11 cellular contexts compared by ENCODE assay signal in the genomic region with DNA sequence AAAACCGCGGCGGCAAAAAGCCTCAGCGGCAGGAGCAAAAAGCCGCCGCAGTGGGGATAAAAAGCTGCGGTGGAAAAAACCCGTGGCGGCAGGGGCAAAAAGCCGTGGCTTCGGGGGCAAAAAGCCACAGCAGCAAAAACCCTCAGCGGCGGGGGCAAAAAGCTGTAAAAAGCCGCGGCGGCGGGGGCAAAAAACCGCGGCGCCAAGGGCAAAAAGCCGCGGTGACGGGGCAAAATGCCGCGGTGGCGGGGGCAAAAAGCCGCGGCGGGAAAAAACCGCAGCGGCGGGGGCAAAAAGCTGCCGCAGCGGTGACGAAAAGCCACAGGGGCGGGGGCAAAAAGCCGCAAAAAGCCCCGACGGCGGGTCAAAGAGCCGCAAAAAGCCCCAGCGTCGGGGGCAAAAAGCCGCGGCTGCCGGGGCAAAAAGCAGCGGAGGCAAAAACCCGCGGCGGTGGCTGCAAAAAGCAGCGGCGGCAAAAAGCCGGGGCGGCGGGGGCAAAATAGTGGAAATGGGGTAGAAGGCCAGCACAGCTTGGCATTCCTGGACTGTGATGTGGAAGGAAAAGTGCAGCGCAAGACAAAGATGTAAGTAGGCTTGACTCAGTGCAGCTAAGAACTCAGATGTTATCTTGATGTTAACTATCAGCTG.
DNase-seq lines count a peak whose midpoint lies in the region; ATAC-seq and TF ChIP-seq lines count a peak whose summit lies in the region.
"Had no signal": no experiment of that assay in that cellular context is flagged by ENCODE, and none has a peak within 500 bp of the region (broad histone marks: within the 10 kb centered on the region; RNA-seq: fewer than 3 reads in every experiment).

No MANE protein-coding gene starts in this region.

- H3K4ac ChIP-seq in mesendoderm (ENCODE audit: low read depth, low read length), result no peak overlapping the region

- DNase-seq in stimulated activated naive CD8-positive, alpha-beta T cell treated with anti-CD3 and anti-CD28 coated beads, Interleukin-15, Interleukin-2, amounts not matched to agents 100 U/mL and 50 U/mL, for 24 hours, result peak; percentile 2
- DNase-seq in stimulated activated naive CD8-positive, alpha-beta T cell treated with anti-CD3 and anti-CD28 coated beads, Interleukin-15, amount 100 ng/mL, for 72 hours, result no peak
- DNase-seq in brain microvascular endothelial cell (peak; percentile 0), mesendoderm (peak; percentile 11), vagina (ENCODE audit: extremely low spot score in 2 of 2) (no peak), NCI-H748 treated with DMSO at 0.1 percent for 48 hours (lab: John Stamatoyannopoulos, UW) (no peak)
- DNase-seq: Caco-2; stimulated activated CD4-positive, alpha-beta T cell treated with anti-CD3 and anti-CD28 coated beads, Interleukin-2, amount 100 ng/mL, for 48 hours had no signal

- no peaks in the 10 kb centered on the region for H3K4me1 Mint-ChIP-seq in stimulated activated naive CD8-positive, alpha-beta T cell treated with anti-CD3 and anti-CD28 coated beads, Interleukin-15, amount 100 ng/mL, for 72 hours

- ATAC-seq in stimulated activated naive CD8-positive, alpha-beta T cell treated with anti-CD3 and anti-CD28 coated beads, Interleukin-15, Interleukin-2, amounts not matched to agents 100 U/mL and 50 U/mL, for 24 hours, result no peak
- no peak for ATAC-seq in stimulated activated naive CD8-positive, alpha-beta T cell treated with anti-CD3 and anti-CD28 coated beads, Interleukin-15, amount 100 ng/mL, for 72 hours
- ATAC-seq in HG02588 (IDR thresholded peaks at IDR 0.05; ENCODE audit: unreplicated experiment), result no peak
- ATAC-seq in HG03521 (IDR thresholded peaks at IDR 0.05; ENCODE audit: unreplicated experiment), result no peak

- H3K23ac ChIP-seq in mesendoderm (ENCODE audit: low read length), result no peak overlapping the region

- H3K4me3 ChIP-seq in brain microvascular endothelial cell (ENCODE audit: low read depth, low read length) (peak overlapping the region; percentile 17), mesendoderm (ENCODE audit: low read length) (no peak overlapping the region), vagina (peak overlapping the region; percentile 11 to 25)

- no peak overlapping the region for H3K4me3 Mint-ChIP-seq in stimulated activated naive CD8-positive, alpha-beta T cell treated with anti-CD3 and anti-CD28 coated beads, Interleukin-15, amount 100 ng/mL, for 72 hours

- H3K9me3 ChIP-seq in vagina, result no peaks in the 10 kb centered on the region
- H3K9me3 ChIP-seq: Caco-2 had no signal

- peak overlapping the region; percentile 97 for H3K18ac ChIP-seq in mesendoderm (ENCODE audit: low read length)

- intact Hi-C loops in vagina (cut with DNase I), result no loop called here

- no peak overlapping the region for H3K27ac Mint-ChIP-seq in stimulated activated naive CD8-positive, alpha-beta T cell treated with anti-CD3 and anti-CD28 coated beads, Interleukin-15, amount 100 ng/mL, for 72 hours

- H4K8ac ChIP-seq in mesendoderm (ENCODE audit: low read depth, low read length), result no peak overlapping the region

- no peak overlapping the region for H2AK5ac ChIP-seq in mesendoderm (ENCODE audit: low read length)

- no peak overlapping the region for H3K56ac ChIP-seq in mesendoderm (ENCODE audit: low read length)

- H3K4me2 ChIP-seq in mesendoderm (ENCODE audit: low read length), result no peak overlapping the region

- no peak overlapping the region for H3K9ac ChIP-seq in mesendoderm (ENCODE audit: low read length)

- no peak overlapping the region for H2BK120ac ChIP-seq in mesendoderm (ENCODE audit: low read depth, low read length)

- H2BK5ac ChIP-seq in mesendoderm (ENCODE audit: low read length), result no peak overlapping the region

- no peaks in the 10 kb centered on the region for H3K9me3 Mint-ChIP-seq in stimulated activated naive CD8-positive, alpha-beta T cell treated with anti-CD3 and anti-CD28 coated beads, Interleukin-15, amount 100 ng/mL, for 72 hours
- H3K9me3 Mint-ChIP-seq: activated T-helper 2 cell treated with anti-CD3 and anti-CD28 coated beads, Interferon-gamma antibody, Interleukin-2, Interleukin-4, amounts not matched to agents 10 μg/mL and 5 μg/mL and 100 μg/mL, durations not matched to agents 14 hours and 24 hours and 36 hours had no signal

- no peaks in the 10 kb centered on the region for H3K79me2 ChIP-seq in mesendoderm (ENCODE audit: control insufficient read depth, insufficient read depth, low read length)

- no CpG with 5 or more reads among the region's 56 CpGs for WGBS in mesendoderm (ENCODE audit: extremely low coverage, insufficient coverage, low lambda C conversion rate)

- H4K5ac ChIP-seq in mesendoderm (ENCODE audit: low read length), result no peak overlapping the region

- H2BK15ac ChIP-seq in mesendoderm (replicated peaks; ENCODE audit: low read depth), result no peak overlapping the region

- H3K79me1 ChIP-seq in mesendoderm (ENCODE audit: low read length), result no peaks in the 10 kb centered on the region

- H3K27ac ChIP-seq in brain microvascular endothelial cell, result no peak overlapping the region
- H3K27ac ChIP-seq in mesendoderm (ENCODE audit: low read depth, low read length), result no peak overlapping the region
- no peak overlapping the region for H3K27ac ChIP-seq in vagina

- H3K27me3 ChIP-seq in brain microvascular endothelial cell (replicated peaks), result peaks cover 6% of the 10 kb centered on the region
- peaks cover 7% of the 10 kb centered on the region for H3K27me3 ChIP-seq in mesendoderm (ENCODE audit: insufficient read depth, low read length, poor library complexity)
- H3K27me3 ChIP-seq in vagina, result peaks cover 4% of the 10 kb centered on the region

- H3K4me1 ChIP-seq in mesendoderm (ENCODE audit: control insufficient read depth, low read depth, low read length) (no peaks in the 10 kb centered on the region), vagina (peaks cover 7% of the 10 kb centered on the region)
- H3K4me1 ChIP-seq: Caco-2 had no signal

- H3K36me3 ChIP-seq in brain microvascular endothelial cell (replicated peaks) (no peaks in the 10 kb centered on the region), mesendoderm (ENCODE audit: control insufficient read depth, insufficient read depth, low read length) (no peaks in the 10 kb centered on the region), vagina (no peaks in the 10 kb centered on the region)

- no peak for TF ChIP-seq POLR2A in vagina (IDR thresholded peaks at IDR 0.05)

- TF ChIP-seq CTCF in brain microvascular endothelial cell (IDR thresholded peaks at IDR 0.05; ENCODE audit: low read depth, low read length, missing control alignments) (no peak), vagina (IDR thresholded peaks at IDR 0.05) (no peak)

- H3K27me3 Mint-ChIP-seq in stimulated activated naive CD8-positive, alpha-beta T cell treated with anti-CD3 and anti-CD28 coated beads, Interleukin-15, amount 100 ng/mL, for 72 hours, result peaks cover 47% of the 10 kb centered on the region

- in situ Hi-C loops in brain microvascular endothelial cell (cut with HindIII; ENCODE audit: low pct_ligation_motif_present, low sequenced_read_pairs), result no loop called here

Comparison
In these comparisons a context has a peak if more than half of its experiments do, and no peak if none do; other contexts are left out.
1. DNase-seq: peak in stimulated activated naive CD8-positive, alpha-beta T cell treated with anti-CD3 and anti-CD28 coated beads, Interleukin-15, Interleukin-2, amounts not matched to agents 100 U/mL and 50 U/mL, for 24 hours (single experiment), brain microvascular endothelial cell (single experiment) and mesendoderm (single experiment); none in stimulated activated naive CD8-positive, alpha-beta T cell treated with anti-CD3 and anti-CD28 coated beads, Interleukin-15, amount 100 ng/mL, for 72 hours (0 of 2), vagina (0 of 2) and NCI-H748 treated with DMSO at 0.1 percent for 48 hours (single experiment).